ENCODE assay signal across 30 cellular contexts in genomic region chr9:90499741-90500140, GRCh38.
"Had no signal": no experiment of that assay in that cellular context is flagged by ENCODE, and none has a peak within 500 bp of the region (broad histone marks: within the 10 kb centered on the region; RNA-seq: fewer than 3 reads in every experiment).

No MANE protein-coding gene starts in this region.

- H3K9me3 ChIP-seq: adrenal gland, ascending aorta, body of pancreas, breast epithelium had no signal

- H3K4me1 ChIP-seq: adrenal gland, ascending aorta, body of pancreas, breast epithelium had no signal

- H3K27me3 ChIP-seq: adrenal gland, ascending aorta, body of pancreas, brain microvascular endothelial cell, breast epithelium, cardiac muscle cell had no signal

- H3K4me3 ChIP-seq: adrenal gland, ascending aorta, body of pancreas, breast epithelium, cardiac muscle cell had no signal

- ATAC-seq: activated naive CD4-positive, alpha-beta T cell treated with anti-CD3 and anti-CD28 coated beads, Interleukin-2, amount 50 U/mL, for 72 hours; activated naive CD8-positive, alpha-beta T cell treated with anti-CD3 and anti-CD28 coated beads, Interleukin-2, amount 50 U/mL, for 24 hours; activated T-cell treated with anti-CD3 and anti-CD28 coated beads, Interleukin-2, amount 50 U/mL, for 4 hours; activated T-cell treated with anti-CD3 and anti-CD28 coated beads, Interleukin-2, amount 50 U/mL, for 72 hours; activated T-helper 17 cell treated with anti-CD3 and anti-CD28 coated beads, Interleukin-2, amount 50 U/mL, for 72 hours; body of pancreas had no signal

- H3K36me3 ChIP-seq: adrenal gland, ascending aorta, brain microvascular endothelial cell, breast epithelium, cardiac muscle cell had no signal

- DNase-seq: activated effector memory CD4-positive, alpha-beta T cell treated with anti-CD3 and anti-CD28 coated beads, Interleukin-2, amount 50 U/mL, for 16 hours; activated effector memory CD4-positive, alpha-beta T cell treated with Interleukin-2 at 50 U/mL for 16 hours; activated gamma-delta T cell; activated gamma-delta T cell treated with Interleukin-2 at 50 U/mL for 16 hours; activated naive CD4-positive, alpha-beta T cell; activated naive CD4-positive, alpha-beta T cell treated with anti-CD3 and anti-CD28 coated beads for 36 hours; activated naive CD4-positive, alpha-beta T cell treated with anti-CD3 and anti-CD28 coated beads, Interleukin-2, amount 10 ng/mL, durations not matched to agents 7 days and 5 days; activated naive CD4-positive, alpha-beta T cell treated with anti-CD3 and anti-CD28 coated beads, Interleukin-2, amount 50 U/mL, for 16 hours; activated naive CD4-positive, alpha-beta T cell treated with Interleukin-2 at 50 U/mL for 16 hours; activated naive CD8-positive, alpha-beta T cell treated with anti-CD3 and anti-CD28 coated beads for 36 hours; activated naive CD8-positive, alpha-beta T cell treated with anti-CD3 and anti-CD28 coated beads, Interleukin-2, amount 10 ng/mL, durations not matched to agents 7 days and 5 days; activated naive CD8-positive, alpha-beta T cell treated with anti-CD3 and anti-CD28 coated beads, Interleukin-2, amount 50 U/mL, for 24 hours; activated T-cell treated with anti-CD3 and anti-CD28 coated beads, Interleukin-2, amount 50 U/mL, for 4 hours; activated T-cell treated with anti-CD3 and anti-CD28 coated beads, Interleukin-2, amount 50 U/mL, for 48 hours; activated T-cell treated with anti-CD3 and anti-CD28 coated beads, Interleukin-2, amount 50 U/mL, for 72 hours; adrenal gland; amniotic stem cell; amygdala; anterior cingulate cortex; aorta; body of pancreas; brain microvascular endothelial cell; caudate nucleus; central memory CD4-positive, alpha-beta T cell; cerebellar nuclear complex had no signal

- H3K27ac ChIP-seq: adrenal gland, ascending aorta, body of pancreas, brain microvascular endothelial cell, breast epithelium, cardiac muscle cell had no signal
